ENCODE assay signal across 18 cellular contexts in genomic region chr12:119457251-119457650, GRCh38.
"Had no signal": no experiment of that assay in that cellular context is flagged by ENCODE, and none has a peak within 500 bp of the region (broad histone marks: within the 10 kb centered on the region; RNA-seq: fewer than 3 reads in every experiment).

No MANE protein-coding gene starts in this region.

- H3K9me3 ChIP-seq: gastrocnemius medialis had no signal

- H3K27ac Mint-ChIP-seq: activated CD4-positive, alpha-beta memory T cell treated with anti-CD3 and anti-CD28 coated beads for 36 hours; activated CD4-positive, alpha-beta T cell treated with anti-CD3 and anti-CD28 coated beads for 36 hours; activated naive CD8-positive, alpha-beta T cell treated with anti-CD3 and anti-CD28 coated beads for 36 hours; activated T-helper 1 cell treated with anti-CD3 and anti-CD28 coated beads, Interleukin-12 subunit alpha, Interleukin-12 subunit beta, Interleukin-2, Interleukin-4 antibody, amounts not matched to agents 30 ng/mL and 10 ng/mL and 1 ng/mL, durations not matched to agents 14 hours and 24 hours and 36 hours; immature natural killer cell; nephron progenitor cell; stimulated activated naive B cell treated with anti-CD40 and anti-IgM and Interleukin-4, amounts not matched to agents 10 μg/mL and 1 μg/mL and 100 μg/mL, for 72 hours had no signal

- H3K4me3 Mint-ChIP-seq: activated CD4-positive, alpha-beta memory T cell treated with anti-CD3 and anti-CD28 coated beads for 36 hours; activated CD4-positive, alpha-beta T cell treated with anti-CD3 and anti-CD28 coated beads for 36 hours; activated naive CD8-positive, alpha-beta T cell treated with anti-CD3 and anti-CD28 coated beads for 36 hours; activated T-helper 1 cell treated with anti-CD3 and anti-CD28 coated beads, Interleukin-12 subunit alpha, Interleukin-12 subunit beta, Interleukin-2, Interleukin-4 antibody, amounts not matched to agents 30 ng/mL and 10 ng/mL and 1 ng/mL, durations not matched to agents 14 hours and 24 hours and 36 hours; immature natural killer cell; nephron progenitor cell; stimulated activated naive B cell treated with anti-CD40 and anti-IgM and Interleukin-4, amounts not matched to agents 10 μg/mL and 1 μg/mL and 100 μg/mL, for 72 hours had no signal

- H3K36me3 Mint-ChIP-seq: activated CD4-positive, alpha-beta memory T cell treated with anti-CD3 and anti-CD28 coated beads for 36 hours; activated naive CD8-positive, alpha-beta T cell treated with anti-CD3 and anti-CD28 coated beads for 36 hours; immature natural killer cell; stimulated activated naive B cell treated with anti-CD40 and anti-IgM and Interleukin-4, amounts not matched to agents 10 μg/mL and 1 μg/mL and 100 μg/mL, for 72 hours had no signal

- ATAC-seq: activated CD4-positive, alpha-beta T cell treated with anti-CD3 and anti-CD28 coated beads for 36 hours; gastrocnemius medialis; stimulated activated naive B cell treated with anti-CD40 and anti-IgM and Interleukin-4, amounts not matched to agents 10 μg/mL and 1 μg/mL and 100 μg/mL, for 72 hours had no signal

- H3K36me3 ChIP-seq: gastrocnemius medialis, left ventricle myocardium inferior, sigmoid colon, WERI-Rb-1 had no signal

- H3K4me1 ChIP-seq: gastrocnemius medialis, sigmoid colon had no signal

- H3K27me3 ChIP-seq: gastrocnemius medialis, sigmoid colon had no signal

- H3K4me1 Mint-ChIP-seq: activated CD4-positive, alpha-beta T cell treated with anti-CD3 and anti-CD28 coated beads for 36 hours; activated naive CD8-positive, alpha-beta T cell treated with anti-CD3 and anti-CD28 coated beads for 36 hours; immature natural killer cell; nephron progenitor cell; stimulated activated naive B cell treated with anti-CD40 and anti-IgM and Interleukin-4, amounts not matched to agents 10 μg/mL and 1 μg/mL and 100 μg/mL, for 72 hours had no signal

- H3K27ac ChIP-seq: gastrocnemius medialis, left ventricle myocardium inferior, sigmoid colon, WERI-Rb-1 had no signal

- DNase-seq: activated CD4-positive, alpha-beta memory T cell treated with anti-CD3 and anti-CD28 coated beads for 36 hours; activated CD4-positive, alpha-beta T cell treated with anti-CD3 and anti-CD28 coated beads for 36 hours; activated naive CD8-positive, alpha-beta T cell treated with anti-CD3 and anti-CD28 coated beads for 36 hours; activated T-cell treated with anti-CD3 and anti-CD28 coated beads for 4 hours; amniotic stem cell; effector CD4-positive, alpha-beta T cell; gastrocnemius medialis; head of caudate nucleus; immature natural killer cell; kidney glomerular epithelial cell; left ventricle myocardium inferior; mammary epithelial cell; nephron progenitor cell; nucleus accumbens; sigmoid colon; stimulated activated naive B cell treated with anti-CD40 and anti-IgM and Interleukin-4, amounts not matched to agents 10 μg/mL and 1 μg/mL and 100 μg/mL, for 72 hours; WERI-Rb-1 had no signal

- H3K4me3 ChIP-seq: gastrocnemius medialis, left ventricle myocardium inferior, sigmoid colon had no signal
